Comparison of ENCODE assay signal across 18 cellular contexts in the genomic region with DNA sequence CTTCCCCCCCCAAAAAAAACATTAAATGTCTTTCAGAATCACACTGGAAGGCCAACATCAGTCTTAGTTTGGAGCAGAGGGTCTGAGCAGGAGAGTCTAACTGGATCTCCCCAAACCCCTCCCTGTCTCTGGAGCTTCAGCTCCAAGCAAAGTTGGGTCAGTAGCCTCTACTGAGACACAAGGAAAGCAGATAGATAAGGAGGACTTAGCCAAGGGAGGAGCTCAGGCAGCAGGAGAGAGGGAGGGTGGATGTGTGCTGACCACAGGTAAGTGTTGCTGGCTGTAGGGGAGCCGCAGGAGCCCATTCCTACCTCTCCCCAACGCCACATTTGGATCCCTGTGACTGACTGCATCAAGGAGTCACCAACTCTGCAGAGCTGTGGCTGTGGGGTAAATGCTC. TPM values are rescaled to one million over a fixed set of nuclear protein-coding genes. Genes with fewer than 3 reads are reported as not detected.
DNase-seq lines count a peak whose midpoint lies in the region; ATAC-seq and TF ChIP-seq lines count a peak whose summit lies in the region.
"Had no signal": no experiment of that assay in that cellular context is flagged by ENCODE, and none has a peak within 500 bp of the region (broad histone marks: within the 10 kb centered on the region; RNA-seq: fewer than 3 reads in every experiment).

No MANE protein-coding gene starts in this region.

- H3K79me2 ChIP-seq in GM23338 (replicated peaks; ENCODE audit: insufficient read depth) (no peaks in the 10 kb centered on the region), osteoblast (ENCODE audit: insufficient read depth, low read length) (no peaks in the 10 kb centered on the region)

- no peaks in the 10 kb centered on the region for H3K36me3 ChIP-seq in GM23338 (ENCODE audit: insufficient read depth)
- no peaks in the 10 kb centered on the region for H3K36me3 ChIP-seq in osteoblast (ENCODE audit: insufficient read depth, low read length)
- H3K36me3 ChIP-seq: HAP-1 had no signal

- H3K9me2 ChIP-seq in GM23338 (ENCODE audit: insufficient read depth), result no peaks in the 10 kb centered on the region

- ATAC-seq in GM23338, result peak; percentile 8; the same call in 2 of the 3 replicates
- ATAC-seq in HG02798 (IDR thresholded peaks at IDR 0.05; ENCODE audit: poor library complexity, unreplicated experiment), result no peak
- ATAC-seq: A549 had no signal

- H4K20me1 ChIP-seq in GM23338 (replicated peaks; ENCODE audit: insufficient read depth), result no peaks in the 10 kb centered on the region
- H4K20me1 ChIP-seq in osteoblast (ENCODE audit: insufficient read depth, low read length), result no peaks in the 10 kb centered on the region

- H3K9me3 Mint-ChIP-seq in activated naive CD4-positive, alpha-beta T cell treated with anti-CD3 and anti-CD28 coated beads, Interleukin-2, amount 50 U/mL, for 24 hours, result no peaks in the 10 kb centered on the region
- H3K9me3 Mint-ChIP-seq in activated naive CD4-positive, alpha-beta T cell treated with anti-CD3 and anti-CD28 coated beads, Interleukin-2, amount 10 ng/mL, durations not matched to agents 7 days and 5 days, result peaks cover 10% of the 10 kb centered on the region
- peaks cover 15% of the 10 kb centered on the region for H3K9me3 Mint-ChIP-seq in GM23338
- peaks cover 15% of the 10 kb centered on the region for H3K9me3 Mint-ChIP-seq in chondrocyte (ENCODE audit: low read depth)

- TF ChIP-seq CTCF in GM23338 (conservative IDR thresholded peaks at IDR 0.05; ENCODE audit: low read depth in 2 of 2), result no peak
- TF ChIP-seq CTCF in chondrocyte (IDR thresholded peaks at IDR 0.05), result no peak
- no peak for TF ChIP-seq CTCF in osteoblast (IDR thresholded peaks at IDR 0.05; ENCODE audit: extremely low read depth, low read depth, low read length)

- H3K27ac ChIP-seq in GM23338 (ENCODE audit: low read depth) (no peak overlapping the region), osteoblast (ENCODE audit: low read depth, low read length) (no peak overlapping the region)
- H3K27ac ChIP-seq: 22Rv1, A549 had no signal

- H3K4me3 Mint-ChIP-seq in activated naive CD4-positive, alpha-beta T cell treated with anti-CD3 and anti-CD28 coated beads, Interleukin-2, amount 50 U/mL, for 24 hours, result no peak overlapping the region
- no peak overlapping the region for H3K4me3 Mint-ChIP-seq in activated naive CD4-positive, alpha-beta T cell treated with anti-CD3 and anti-CD28 coated beads, Interleukin-2, amount 10 ng/mL, durations not matched to agents 7 days and 5 days
- H3K4me3 Mint-ChIP-seq in GM23338 (no peak overlapping the region), chondrocyte (ENCODE audit: unreplicated experiment) (no peak overlapping the region)
- H3K4me3 Mint-ChIP-seq: CD8-positive, alpha-beta memory T cell had no signal

- H3K9me3 ChIP-seq in osteoblast (ENCODE audit: low read depth, low read length), result peaks cover 4% of the 10 kb centered on the region

- H3K4me1 Mint-ChIP-seq in activated naive CD4-positive, alpha-beta T cell treated with anti-CD3 and anti-CD28 coated beads, Interleukin-2, amount 50 U/mL, for 24 hours, result peaks cover 21% of the 10 kb centered on the region
- H3K4me1 Mint-ChIP-seq in activated naive CD4-positive, alpha-beta T cell treated with anti-CD3 and anti-CD28 coated beads, Interleukin-2, amount 10 ng/mL, durations not matched to agents 7 days and 5 days, result peaks cover 11% of the 10 kb centered on the region
- H3K4me1 Mint-ChIP-seq in GM23338 (peaks cover 23% of the 10 kb centered on the region), chondrocyte (ENCODE audit: low read depth) (no peaks in the 10 kb centered on the region)

- 0 out of 2 replicates have a peak overlapping the region, but pooled peaks have one; percentile 57 for H3K4me2 ChIP-seq in GM23338
- H3K4me2 ChIP-seq in osteoblast (ENCODE audit: insufficient read depth, low read length), result no peak overlapping the region
- H3K4me2 ChIP-seq: A549 had no signal

- H3K27ac Mint-ChIP-seq in activated naive CD4-positive, alpha-beta T cell treated with anti-CD3 and anti-CD28 coated beads, Interleukin-2, amount 50 U/mL, for 24 hours, result peak overlapping the region; percentile 70
- H3K27ac Mint-ChIP-seq in activated naive CD4-positive, alpha-beta T cell treated with anti-CD3 and anti-CD28 coated beads, Interleukin-2, amount 10 ng/mL, durations not matched to agents 7 days and 5 days, result no peak overlapping the region
- H3K27ac Mint-ChIP-seq in GM23338, result no peak overlapping the region
- H3K27ac Mint-ChIP-seq in chondrocyte (ENCODE audit: unreplicated experiment), result no peak overlapping the region

- CTCF ChIA-PET in activated naive CD4-positive, alpha-beta T cell treated with anti-CD3 and anti-CD28 coated beads, Interleukin-2, amount 10 ng/mL, durations not matched to agents 7 days and 5 days (lab: Charles Lee), result interaction anchor here (18.2 kb wide), 1 partner anchor 25 kb away, joined by 401 read pairs; no protein-coding TSS in a partner anchor

- H3F3A ChIP-seq in GM23338 (replicated peaks; ENCODE audit: low read depth), result no peaks in the 10 kb centered on the region

- no peak for DNase-seq in activated naive CD4-positive, alpha-beta T cell treated with anti-CD3 and anti-CD28 coated beads, Interleukin-2, amount 10 ng/mL, durations not matched to agents 7 days and 5 days
- DNase-seq in GM23338 (ENCODE audit: low spot score) (no peak), chondrocyte (ENCODE audit: low spot score) (peak; percentile 15), osteoblast (ENCODE audit: insufficient read length, low spot score, missing footprints) (peak; percentile 60), pons (ENCODE audit: low spot score) (no peak), activated T-cell treated with anti-CD3 and anti-CD28 coated beads for 4 hours (no peak)
- DNase-seq: C1 segment of cervical spinal cord; CD4-positive, CD25-positive, alpha-beta regulatory T cell; CD8-positive, alpha-beta memory T cell; COR-L47; DMS 273 treated with DMSO at 0.1 percent for 48 hours had no signal

- H3K4me1 ChIP-seq in GM23338 (ENCODE audit: insufficient read depth) (peaks cover 4% of the 10 kb centered on the region; the same call in 1 of the 2 replicates), osteoblast (ENCODE audit: insufficient read depth, low read length) (no peaks in the 10 kb centered on the region)
- H3K4me1 ChIP-seq: A549, HAP-1 had no signal

- H3K36me3 Mint-ChIP-seq in activated naive CD4-positive, alpha-beta T cell treated with anti-CD3 and anti-CD28 coated beads, Interleukin-2, amount 50 U/mL, for 24 hours, result peaks cover 22% of the 10 kb centered on the region
- peaks cover 57% of the 10 kb centered on the region for H3K36me3 Mint-ChIP-seq in activated naive CD4-positive, alpha-beta T cell treated with anti-CD3 and anti-CD28 coated beads, Interleukin-2, amount 10 ng/mL, durations not matched to agents 7 days and 5 days
- peaks cover 12% of the 10 kb centered on the region for H3K36me3 Mint-ChIP-seq in GM23338 (ENCODE audit: low read depth)
- no peaks in the 10 kb centered on the region for H3K36me3 Mint-ChIP-seq in chondrocyte (ENCODE audit: low read depth)

- H3K27me3 Mint-ChIP-seq in activated naive CD4-positive, alpha-beta T cell treated with anti-CD3 and anti-CD28 coated beads, Interleukin-2, amount 50 U/mL, for 24 hours, result no peaks in the 10 kb centered on the region
- no peaks in the 10 kb centered on the region for H3K27me3 Mint-ChIP-seq in activated naive CD4-positive, alpha-beta T cell treated with anti-CD3 and anti-CD28 coated beads, Interleukin-2, amount 10 ng/mL, durations not matched to agents 7 days and 5 days
- peaks cover 30% of the 10 kb centered on the region for H3K27me3 Mint-ChIP-seq in GM23338 (ENCODE audit: insufficient read depth, low read depth, poor library complexity)
- H3K27me3 Mint-ChIP-seq in chondrocyte (ENCODE audit: low read depth), result peaks cover 9% of the 10 kb centered on the region
- H3K27me3 Mint-ChIP-seq: CD4-positive, CD25-positive, alpha-beta regulatory T cell; CD8-positive, alpha-beta memory T cell had no signal

- H3K27me3 ChIP-seq in GM23338 (ENCODE audit: insufficient read depth) (no peaks in the 10 kb centered on the region), osteoblast (ENCODE audit: insufficient read depth, low read length) (peaks cover 44% of the 10 kb centered on the region)

- H2AFZ ChIP-seq in GM23338 (no peak overlapping the region; the same call in 1 of the 2 replicates), osteoblast (ENCODE audit: low read length) (no peak overlapping the region)

- H3K4me3 ChIP-seq in GM23338 (no peak overlapping the region), osteoblast (ENCODE audit: insufficient read depth, low read length) (no peak overlapping the region)
- H3K4me3 ChIP-seq: A549, HAP-1 had no signal

RNA-seq across cellular contexts. Expression of gene PLCB2, which starts 7.0 kb away (rescaled TPM):
- total RNA-seq in GM23338 (2014; rRNA removed; shearing (Covaris generic)), result 8.5 and 13.8 TPM in 2 replicates
- 7.5 and 9.5 TPM in 2 replicates for polyA plus RNA-seq in GM23338 (2016; fragmentation: Nextera tagmentation; extraction: Ambion mirVana)
- total RNA-seq in chondrocyte (1.4 to 3.4 TPM (median 2.8 TPM) in 3 replicates), osteoblast (under 0.01 TPM in 2 replicates)

RNA-seq across cellular contexts. Expression of gene ANKRD63, which starts 17.9 kb away (rescaled TPM):
- total RNA-seq in GM23338 (2014; rRNA removed; shearing (Covaris generic)), result 0.59 and 0.74 TPM in 2 replicates
- not detected in 2 replicates for polyA plus RNA-seq in GM23338 (2016; fragmentation: Nextera tagmentation; extraction: Ambion mirVana)
- total RNA-seq in chondrocyte (0.25 to 1.1 TPM in 2 of 3 replicates, not detected in the other), osteoblast (not detected in 2 replicates)
- total RNA-seq: CD8-positive, alpha-beta memory T cell; HT-29 had no signal
- polyA plus RNA-seq: CD4-positive, CD25-positive, alpha-beta regulatory T cell; CD8-positive, alpha-beta memory T cell had no signal

RNA-seq across cellular contexts. Expression of gene INAFM2, which starts 22.7 kb away (rescaled TPM):
- total RNA-seq in GM23338 (2014; rRNA removed; shearing (Covaris generic)), result 32.7 and 33.0 TPM in 2 replicates
- 18.1 and 20.0 TPM in 2 replicates for polyA plus RNA-seq in GM23338 (2016; fragmentation: Nextera tagmentation; extraction: Ambion mirVana)
- total RNA-seq in chondrocyte (68.8 to 128 TPM (median 80.6 TPM) in 3 replicates), osteoblast (16.8 and 17.7 TPM in 2 replicates)

RNA-seq across cellular contexts. Expression of gene CCDC9B, which starts 40.0 kb away (rescaled TPM):
- 0.97 and 1.2 TPM in 2 replicates for total RNA-seq in GM23338 (2014; rRNA removed; shearing (Covaris generic))
- polyA plus RNA-seq in GM23338 (2016; fragmentation: Nextera tagmentation; extraction: Ambion mirVana), result 0.18 and 0.23 TPM in 2 replicates
- 55.4 to 60.0 TPM (median 58.0 TPM) in 3 replicates for total RNA-seq in chondrocyte
- total RNA-seq in osteoblast, result 18.3 and 23.9 TPM in 2 replicates

RNA-seq across cellular contexts. Expression of gene PHGR1, which starts 50.1 kb away (rescaled TPM):
- total RNA-seq in GM23338 (2014; rRNA removed; shearing (Covaris generic)), result not detected in 2 replicates
- polyA plus RNA-seq in GM23338 (2016; fragmentation: Nextera tagmentation; extraction: Ambion mirVana), result not detected in 2 replicates
- total RNA-seq in chondrocyte (not detected in 3 replicates), osteoblast (not detected in 2 replicates)
- total RNA-seq: CD4-positive, CD25-positive, alpha-beta regulatory T cell; CD8-positive, alpha-beta memory T cell; H1 had no signal
- polyA plus RNA-seq: A549; CD4-positive, CD25-positive, alpha-beta regulatory T cell; CD8-positive, alpha-beta memory T cell; H1 had no signal

Comparison
In these comparisons a context has a peak if more than half of its experiments do, and no peak if none do; other contexts are left out.
1. DNase-seq: peak in chondrocyte (single experiment) and osteoblast (single experiment); none in activated naive CD4-positive, alpha-beta T cell treated with anti-CD3 and anti-CD28 coated beads, Interleukin-2, amount 10 ng/mL, durations not matched to agents 7 days and 5 days (single experiment), GM23338 (single experiment), pons (single experiment) and activated T-cell treated with anti-CD3 and anti-CD28 coated beads for 4 hours (single experiment).